26 cellular contexts compared by ENCODE assay signal in the genomic region with DNA sequence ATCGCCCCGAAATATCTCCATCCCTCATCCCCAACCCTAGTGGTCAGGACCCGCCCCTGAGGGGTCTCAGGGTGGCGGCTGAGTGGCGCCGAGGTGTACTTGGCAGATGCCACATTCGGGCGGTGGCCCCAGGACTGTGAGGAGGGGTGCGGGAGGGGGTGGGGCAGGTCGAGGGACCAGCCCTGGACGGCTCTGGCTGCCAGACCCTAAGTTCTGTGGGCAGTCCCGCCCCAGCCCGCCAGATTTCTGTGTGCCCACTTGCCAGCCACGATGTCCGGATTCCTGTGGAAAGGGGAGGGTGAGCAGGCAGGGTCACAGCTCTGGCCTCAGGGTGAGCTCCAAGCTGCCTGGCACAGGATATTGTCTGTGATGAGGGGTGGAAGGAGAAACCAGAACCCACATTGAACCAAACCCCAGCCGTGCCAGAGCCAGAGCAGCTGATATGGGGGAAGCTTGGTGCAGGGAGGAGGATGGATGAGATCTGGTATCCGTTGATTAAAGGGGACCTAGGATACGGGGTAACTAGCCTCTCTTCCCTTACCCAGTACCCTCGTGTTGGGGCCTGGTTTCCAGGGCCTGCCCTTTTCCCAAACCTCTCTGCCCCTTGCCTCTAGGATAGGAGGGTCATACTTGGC. TPM values are rescaled to one million over a fixed set of nuclear protein-coding genes. Genes with fewer than 3 reads are reported as not detected.
DNase-seq lines count a peak whose midpoint lies in the region; ATAC-seq and TF ChIP-seq lines count a peak whose summit lies in the region.
"Had no signal": no experiment of that assay in that cellular context is flagged by ENCODE, and none has a peak within 500 bp of the region (broad histone marks: within the 10 kb centered on the region; RNA-seq: fewer than 3 reads in every experiment).

No MANE protein-coding gene starts in this region.

- ATAC-seq in naive thymus-derived CD4-positive, alpha-beta T cell, result no peak
- ATAC-seq in stimulated activated naive B cell treated with anti-CD40 and anti-IgM and Interleukin-4, amounts not matched to agents 10 μg/mL and 1 μg/mL and 100 μg/mL, for 72 hours (replicated peaks), result no peak
- ATAC-seq in HG02798 (IDR thresholded peaks at IDR 0.05; ENCODE audit: poor library complexity, unreplicated experiment), result no peak

- H3K27me3 Mint-ChIP-seq in IgD-negative memory B cell (peaks cover 10% of the 10 kb centered on the region), endodermal cell (ENCODE audit: insufficient read depth) (peaks cover 51% of the 10 kb centered on the region), osteocyte (ENCODE audit: unreplicated experiment) (no peaks in the 10 kb centered on the region), progenitor cell of endocrine pancreas (peaks cover 24% of the 10 kb centered on the region)
- H3K27me3 Mint-ChIP-seq in naive thymus-derived CD4-positive, alpha-beta T cell, result peaks cover 12 to 27% (median 17%) of the 10 kb centered on the region in 5 donors
- peaks cover 18 to 26% of the 10 kb centered on the region in 2 donors for H3K27me3 Mint-ChIP-seq in stimulated activated naive B cell treated with anti-CD40 and anti-IgM and Interleukin-4, amounts not matched to agents 10 μg/mL and 1 μg/mL and 100 μg/mL, for 72 hours

- no peaks in the 10 kb centered on the region for H3K4me1 ChIP-seq in endodermal cell (ENCODE audit: control insufficient read depth, insufficient read depth, low read length)
- H3K4me1 ChIP-seq in naive thymus-derived CD4-positive, alpha-beta T cell (ENCODE audit: control insufficient read depth in 2 of 2, insufficient read depth in 2 of 2, low read length in 2 of 2), result no peaks in the 10 kb centered on the region
- H3K4me1 ChIP-seq: HAP-1 had no signal

- H3K36me3 Mint-ChIP-seq in IgD-negative memory B cell (peaks cover 14% of the 10 kb centered on the region), endodermal cell (ENCODE audit: low read depth) (peaks cover 37% of the 10 kb centered on the region), osteocyte (ENCODE audit: unreplicated experiment) (no peaks in the 10 kb centered on the region), progenitor cell of endocrine pancreas (ENCODE audit: insufficient read depth) (peaks cover 12% of the 10 kb centered on the region)
- peaks cover 0 to 23% (median 10%) of the 10 kb centered on the region in 5 donors for H3K36me3 Mint-ChIP-seq in naive thymus-derived CD4-positive, alpha-beta T cell
- peaks cover 6 to 19% of the 10 kb centered on the region in 2 donors for H3K36me3 Mint-ChIP-seq in stimulated activated naive B cell treated with anti-CD40 and anti-IgM and Interleukin-4, amounts not matched to agents 10 μg/mL and 1 μg/mL and 100 μg/mL, for 72 hours
- H3K36me3 Mint-ChIP-seq: CD4-positive, alpha-beta memory T cell had no signal

- WGBS in endodermal cell (ENCODE audit: insufficient coverage in 1 of 2, insufficient read length in 1 of 2), 2 experiments, result 88 to 90% methylated on average over 5 to 18 of the region's 19 CpGs

- H3K4me3 ChIP-seq in endodermal cell (ENCODE audit: low read length), result no peak overlapping the region
- no peak overlapping the region for H3K4me3 ChIP-seq in naive thymus-derived CD4-positive, alpha-beta T cell (ENCODE audit: low read length)
- H3K4me3 ChIP-seq: HAP-1, PC-9 had no signal

- no peaks in the 10 kb centered on the region for H3K9me3 ChIP-seq in endodermal cell (ENCODE audit: control insufficient read depth, low read length)
- H3K9me3 ChIP-seq in naive thymus-derived CD4-positive, alpha-beta T cell (ENCODE audit: control insufficient read depth in 2 of 3, low read length in 3 of 3), result no peaks in the 10 kb centered on the region
- H3K9me3 ChIP-seq: HAP-1, tibial artery had no signal

- POLR2A ChIA-PET in naive thymus-derived CD4-positive, alpha-beta T cell (lab: Charles Lee), result no interaction called here

- H3K27ac ChIP-seq in endodermal cell (ENCODE audit: low read depth, low read length), result no peak overlapping the region
- no peak overlapping the region for H3K27ac ChIP-seq in naive thymus-derived CD4-positive, alpha-beta T cell (ENCODE audit: low read depth, low read length)
- H3K27ac ChIP-seq: PC-9, tibial artery, WERI-Rb-1 had no signal

- H3K27ac Mint-ChIP-seq in IgD-negative memory B cell, result no peak overlapping the region
- no peak overlapping the region for H3K27ac Mint-ChIP-seq in endodermal cell
- no peak overlapping the region for H3K27ac Mint-ChIP-seq in naive thymus-derived CD4-positive, alpha-beta T cell
- no peak overlapping the region for H3K27ac Mint-ChIP-seq in stimulated activated naive B cell treated with anti-CD40 and anti-IgM and Interleukin-4, amounts not matched to agents 10 μg/mL and 1 μg/mL and 100 μg/mL, for 72 hours
- H3K27ac Mint-ChIP-seq in osteocyte (ENCODE audit: unreplicated experiment), result no peak overlapping the region
- no peak overlapping the region for H3K27ac Mint-ChIP-seq in progenitor cell of endocrine pancreas

- intact Hi-C loops in naive thymus-derived CD4-positive, alpha-beta T cell (cut with micrococcal nuclease), result no loop called here

- CTCF ChIA-PET in naive thymus-derived CD4-positive, alpha-beta T cell (lab: Charles Lee), result no interaction called here

- peak overlapping the region; percentile 4 to 70 (median 38) for H3K4me3 Mint-ChIP-seq in IgD-negative memory B cell
- H3K4me3 Mint-ChIP-seq in endodermal cell, result peak overlapping the region; percentile 24
- peak overlapping the region in 6 of 10 donors; percentile 23 to 55 (median 33) for H3K4me3 Mint-ChIP-seq in naive thymus-derived CD4-positive, alpha-beta T cell
- peak overlapping the region; percentile 47 to 56 for H3K4me3 Mint-ChIP-seq in stimulated activated naive B cell treated with anti-CD40 and anti-IgM and Interleukin-4, amounts not matched to agents 10 μg/mL and 1 μg/mL and 100 μg/mL, for 72 hours
- H3K4me3 Mint-ChIP-seq in osteocyte (ENCODE audit: unreplicated experiment), result no peak overlapping the region
- H3K4me3 Mint-ChIP-seq in progenitor cell of endocrine pancreas (ENCODE audit: low read depth), result no peak overlapping the region

- H3K9ac ChIP-seq in endodermal cell (ENCODE audit: extremely low read depth, low read length, poor library complexity, severe bottlenecking), result no peak overlapping the region

- no peaks in the 10 kb centered on the region for H3K36me3 ChIP-seq in endodermal cell (ENCODE audit: control insufficient read depth, insufficient read depth, low read length)
- no peaks in the 10 kb centered on the region for H3K36me3 ChIP-seq in naive thymus-derived CD4-positive, alpha-beta T cell (ENCODE audit: control insufficient read depth in 2 of 3, insufficient read depth in 3 of 3, low read length in 3 of 3)
- H3K36me3 ChIP-seq: HAP-1, WERI-Rb-1 had no signal

- peaks cover 15 to 37% (median 24%) of the 10 kb centered on the region in 3 donors for H3K4me1 Mint-ChIP-seq in IgD-negative memory B cell
- peaks cover 16% of the 10 kb centered on the region for H3K4me1 Mint-ChIP-seq in endodermal cell
- H3K4me1 Mint-ChIP-seq in naive thymus-derived CD4-positive, alpha-beta T cell, result peaks cover 0 to 6% (median 4%) of the 10 kb centered on the region in 7 donors
- peaks cover 11 to 12% of the 10 kb centered on the region in 2 donors for H3K4me1 Mint-ChIP-seq in stimulated activated naive B cell treated with anti-CD40 and anti-IgM and Interleukin-4, amounts not matched to agents 10 μg/mL and 1 μg/mL and 100 μg/mL, for 72 hours
- H3K4me1 Mint-ChIP-seq in osteocyte (ENCODE audit: unreplicated experiment), result no peaks in the 10 kb centered on the region
- peaks cover 1% of the 10 kb centered on the region for H3K4me1 Mint-ChIP-seq in progenitor cell of endocrine pancreas (ENCODE audit: low read depth)

- peak; percentile 59 for DNase-seq in endodermal cell
- DNase-seq in naive thymus-derived CD4-positive, alpha-beta T cell, result no peak
- DNase-seq in stimulated activated naive B cell treated with anti-CD40 and anti-IgM and Interleukin-4, amounts not matched to agents 10 μg/mL and 1 μg/mL and 100 μg/mL, for 72 hours, result no peak
- no peak for DNase-seq in osteocyte (ENCODE audit: extremely low spot score, unreplicated experiment)
- DNase-seq in progenitor cell of endocrine pancreas (ENCODE audit: low spot score, unreplicated experiment), result no peak
- DNase-seq: activated CD4-positive, alpha-beta T cell treated with anti-CD3 and anti-CD28 coated beads, Interleukin-2, amount 50 U/mL, for 48 hours; activated gamma-delta T cell; amygdala; CD4-positive, alpha-beta memory T cell; effector CD4-positive, alpha-beta T cell; Karpas-422; NCI-H1092; NCI-H2081; NCI-H446; occipital lobe; PC-9; SIG-M5; stimulated activated naive CD4-positive, alpha-beta T cell treated with Interleukin-2 at 50 U/mL for 16 hours; T-helper 2 cell; tibial artery had no signal

- no peak for TF ChIP-seq CTCF in endodermal cell (conservative IDR thresholded peaks at IDR 0.05)
- TF ChIP-seq CTCF in osteocyte (IDR thresholded peaks at IDR 0.05), result no peak
- TF ChIP-seq CTCF in progenitor cell of endocrine pancreas (IDR thresholded peaks at IDR 0.05; ENCODE audit: unreplicated experiment), result no peak

- H3K27me3 ChIP-seq in endodermal cell (ENCODE audit: control insufficient read depth, insufficient read depth, low read length, poor library complexity, severe bottlenecking), result peaks cover 16% of the 10 kb centered on the region
- peaks cover 0 to 7% of the 10 kb centered on the region in 2 donors for H3K27me3 ChIP-seq in naive thymus-derived CD4-positive, alpha-beta T cell (ENCODE audit: control insufficient read depth in 2 of 2, insufficient read depth in 2 of 2, low read length in 2 of 2)

- H3K9me3 Mint-ChIP-seq in IgD-negative memory B cell, result peaks cover 0 to 2% (median 0%) of the 10 kb centered on the region in 3 donors
- no peaks in the 10 kb centered on the region for H3K9me3 Mint-ChIP-seq in endodermal cell
- H3K9me3 Mint-ChIP-seq in naive thymus-derived CD4-positive, alpha-beta T cell, result peaks cover 0 to 3% (median 0%) of the 10 kb centered on the region in 11 donors
- no peaks in the 10 kb centered on the region for H3K9me3 Mint-ChIP-seq in stimulated activated naive B cell treated with anti-CD40 and anti-IgM and Interleukin-4, amounts not matched to agents 10 μg/mL and 1 μg/mL and 100 μg/mL, for 72 hours
- H3K9me3 Mint-ChIP-seq in osteocyte (ENCODE audit: unreplicated experiment), result no peaks in the 10 kb centered on the region
- no peaks in the 10 kb centered on the region for H3K9me3 Mint-ChIP-seq in progenitor cell of endocrine pancreas (ENCODE audit: low read depth)
- H3K9me3 Mint-ChIP-seq: CD4-positive, alpha-beta memory T cell had no signal

RNA-seq across cellular contexts. Expression of gene CHAD, which starts 1.1 kb away (rescaled TPM):
- 41.9 TPM for polyA plus RNA-seq in IgD-negative memory B cell
- total RNA-seq in endodermal cell (under 1 TPM in 1 of 2 donors, not detected in 1; 0.15 TPM), osteocyte (not detected in 2 replicates), progenitor cell of endocrine pancreas (not detected in 2 replicates)
- not detected for polyA plus RNA-seq in endodermal cell (2013, experiment 1 of 2)
- polyA plus RNA-seq in endodermal cell (2013, experiment 2 of 2), result 0.17 TPM
- total RNA-seq in naive thymus-derived CD4-positive, alpha-beta T cell, result not detected
- not detected for polyA plus RNA-seq in naive thymus-derived CD4-positive, alpha-beta T cell
- total RNA-seq: CD4-positive, alpha-beta memory T cell; esophagus mucosa; frontal cortex; occipital lobe; PC-9 had no signal

RNA-seq across cellular contexts. Expression of gene RSAD1, which starts 8.9 kb away (rescaled TPM):
- 54.4 TPM for polyA plus RNA-seq in IgD-negative memory B cell
- 10 to 100 TPM; 26.6 to 35.8 TPM for total RNA-seq in endodermal cell
- polyA plus RNA-seq in endodermal cell (2013, experiment 1 of 2), result 32.2 TPM
- 25.3 TPM for polyA plus RNA-seq in endodermal cell (2013, experiment 2 of 2)
- total RNA-seq in naive thymus-derived CD4-positive, alpha-beta T cell, result 10 to 100 TPM; 38.3 to 91.0 (median 54.6) TPM
- 10 to 100 TPM; 56.8 to 76.0 TPM for polyA plus RNA-seq in naive thymus-derived CD4-positive, alpha-beta T cell
- total RNA-seq in osteocyte, result 36.7 and 37.5 TPM in 2 replicates
- 34.4 and 40.7 TPM in 2 replicates for total RNA-seq in progenitor cell of endocrine pancreas

RNA-seq across cellular contexts. Expression of gene MYCBPAP, which starts 38.5 kb away (rescaled TPM):
- polyA plus RNA-seq in IgD-negative memory B cell, result 1.3 TPM
- total RNA-seq in endodermal cell (1 to 10 TPM; 3.5 to 7.1 TPM), osteocyte (0.46 and 0.81 TPM in 2 replicates), progenitor cell of endocrine pancreas (1.7 and 3.5 TPM in 2 replicates)
- 2.6 TPM for polyA plus RNA-seq in endodermal cell (2013, experiment 1 of 2)
- polyA plus RNA-seq in endodermal cell (2013, experiment 2 of 2), result 1.6 TPM
- total RNA-seq in naive thymus-derived CD4-positive, alpha-beta T cell, result 1 to 10 TPM in 4 of 5 experiments, under 1 TPM in 1; 0.90 to 9.0 (median 8.6) TPM
- polyA plus RNA-seq in naive thymus-derived CD4-positive, alpha-beta T cell, result under 1 TPM in 1 of 2 donors, not detected in 1; 0.59 TPM

RNA-seq across cellular contexts. Expression of gene ACSF2, which starts 43.8 kb away (rescaled TPM):
- polyA plus RNA-seq in IgD-negative memory B cell, result 28.6 TPM
- total RNA-seq in endodermal cell (10 to 100 TPM; 61.7 to 76.5 TPM), osteocyte (25.4 and 28.1 TPM in 2 replicates), progenitor cell of endocrine pancreas (69.7 and 72.6 TPM in 2 replicates)
- 35.1 TPM for polyA plus RNA-seq in endodermal cell (2013, experiment 1 of 2)
- polyA plus RNA-seq in endodermal cell (2013, experiment 2 of 2), result 33.2 TPM
- 10 to 100 TPM; 20.1 to 36.2 (median 22.9) TPM for total RNA-seq in naive thymus-derived CD4-positive, alpha-beta T cell
- polyA plus RNA-seq in naive thymus-derived CD4-positive, alpha-beta T cell, result 1 to 10 TPM; 2.2 to 2.6 TPM

Comparison
In these comparisons a context has a peak if more than half of its experiments do, and no peak if none do; other contexts are left out.
1. H3K4me3 Mint-ChIP-seq: peak in IgD-negative memory B cell (4 of 4), endodermal cell (single experiment), naive thymus-derived CD4-positive, alpha-beta T cell (6 of 10) and stimulated activated naive B cell treated with anti-CD40 and anti-IgM and Interleukin-4, amounts not matched to agents 10 μg/mL and 1 μg/mL and 100 μg/mL, for 72 hours (2 of 2); none in osteocyte (single experiment) and progenitor cell of endocrine pancreas (single experiment).